In the genomic region with DNA sequence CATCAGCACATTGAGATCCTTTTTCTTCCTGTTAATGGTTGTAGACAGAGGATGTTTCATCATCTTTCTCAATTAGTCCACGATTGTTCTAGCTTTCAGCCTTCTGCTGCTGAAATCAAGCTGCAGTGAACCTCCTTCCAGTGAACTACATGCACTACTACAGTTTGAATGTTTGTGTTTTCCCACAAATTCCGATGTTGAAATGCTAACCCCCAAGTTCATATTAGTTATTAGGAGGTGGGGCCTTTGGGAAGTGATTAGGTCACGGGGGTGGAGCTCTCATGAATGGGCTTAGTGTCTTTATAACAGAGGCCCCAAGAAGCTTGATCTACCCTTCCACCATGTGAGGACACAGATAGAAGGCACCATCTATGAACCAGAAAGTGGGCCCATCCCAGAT, we compare ENCODE assay signal across 24 cellular contexts. TPM values are rescaled to one million over a fixed set of nuclear protein-coding genes. Genes with fewer than 3 reads are reported as not detected.
"Had no signal": no experiment of that assay in that cellular context is flagged by ENCODE, and none has a peak within 500 bp of the region (broad histone marks: within the 10 kb centered on the region; RNA-seq: fewer than 3 reads in every experiment).

No MANE protein-coding gene starts in this region.

- H3K9ac ChIP-seq: neural progenitor cell had no signal

- H3K27ac ChIP-seq: epithelial cell of prostate, esophagus muscularis mucosa, left ventricle myocardium inferior, lower lobe of right lung, neural progenitor cell, pancreas, tibial artery, upper lobe of left lung, uterus had no signal

- H3K4me3 ChIP-seq: esophagus muscularis mucosa, left ventricle myocardium inferior, lower lobe of right lung, neural progenitor cell, pancreas, tibial artery, upper lobe of left lung, uterus had no signal

- H3K36me3 Mint-ChIP-seq: immature natural killer cell; natural killer cell treated with Interleukin-12 subunit alpha and Interleukin-12 subunit beta and Interleukin-15 and Interleukin-18, amount 100 ng/mL, for 72 hours; neural progenitor cell; stimulated activated memory B cell treated with anti-CD40 and anti-IgM and Interleukin-4, amounts not matched to agents 10 μg/mL and 1 μg/mL and 100 μg/mL, for 72 hours had no signal

- DNase-seq: effector memory CD8-positive, alpha-beta T cell; foreskin fibroblast; immature natural killer cell; left cardiac atrium; left ventricle myocardium inferior; lower lobe of right lung; mesenchymal stem cell; midbrain; occipital lobe; pancreas; right cardiac atrium; stimulated activated CD4-positive, alpha-beta T cell treated with anti-CD3 and anti-CD28 coated beads, Interleukin-4, amount 100 ng/mL, for 24 hours; tibial artery; upper lobe of left lung; uterus had no signal

- H3K4me1 Mint-ChIP-seq: immature natural killer cell; stimulated activated memory B cell treated with anti-CD40 and anti-IgM and Interleukin-4, amounts not matched to agents 10 μg/mL and 1 μg/mL and 100 μg/mL, for 72 hours had no signal

- H3K4me1 ChIP-seq: left ventricle myocardium inferior, lower lobe of right lung, neural progenitor cell, pancreas, tibial artery, upper lobe of left lung, uterus had no signal

- H3K27me3 ChIP-seq: neural progenitor cell, pancreas, upper lobe of left lung, uterus had no signal

- H3K4me3 Mint-ChIP-seq: dendritic cell treated with granulocyte-macrophage colony-stimulating factor and Interleukin-4, amounts not matched to agents 40 ng/mL and 50 ng/mL, for 4 days; effector memory CD8-positive, alpha-beta T cell; immature natural killer cell; natural killer cell treated with Interleukin-12 subunit alpha and Interleukin-12 subunit beta and Interleukin-15 and Interleukin-18, amount 100 ng/mL, for 72 hours; neural progenitor cell; stimulated activated memory B cell treated with anti-CD40 and anti-IgM and Interleukin-4, amounts not matched to agents 10 μg/mL and 1 μg/mL and 100 μg/mL, for 72 hours; stimulated activated naive CD8-positive, alpha-beta T cell treated with anti-CD3 and anti-CD28 coated beads, Interleukin-15, Interleukin-2, amounts not matched to agents 100 ng/mL and 50 ng/mL, for 24 hours had no signal

- H3K36me3 ChIP-seq: esophagus muscularis mucosa, left ventricle myocardium inferior, lower lobe of right lung, neural progenitor cell, pancreas, tibial artery, upper lobe of left lung, uterus had no signal

- ATAC-seq: effector memory CD8-positive, alpha-beta T cell; left cardiac atrium; lower lobe of right lung; pancreas; right cardiac atrium; stimulated activated memory B cell treated with anti-CD40 and anti-IgM and Interleukin-4, amounts not matched to agents 10 μg/mL and 1 μg/mL and 100 μg/mL, for 72 hours had no signal

- H3K4me2 ChIP-seq: neural progenitor cell had no signal

- H3K27ac Mint-ChIP-seq: dendritic cell treated with granulocyte-macrophage colony-stimulating factor and Interleukin-4, amounts not matched to agents 40 ng/mL and 50 ng/mL, for 4 days; immature natural killer cell; natural killer cell treated with Interleukin-12 subunit alpha and Interleukin-12 subunit beta and Interleukin-15 and Interleukin-18, amount 100 ng/mL, for 72 hours; neural progenitor cell; progenitor cell of endocrine pancreas; stimulated activated memory B cell treated with anti-CD40 and anti-IgM and Interleukin-4, amounts not matched to agents 10 μg/mL and 1 μg/mL and 100 μg/mL, for 72 hours; stimulated activated naive CD8-positive, alpha-beta T cell treated with anti-CD3 and anti-CD28 coated beads, Interleukin-15, Interleukin-2, amounts not matched to agents 100 ng/mL and 50 ng/mL, for 24 hours had no signal

- H3K9me3 ChIP-seq: esophagus muscularis mucosa, left ventricle myocardium inferior, lower lobe of right lung, pancreas, tibial artery, upper lobe of left lung, uterus had no signal

- H2AFZ ChIP-seq: neural progenitor cell had no signal

- H3K9me3 Mint-ChIP-seq: dendritic cell treated with granulocyte-macrophage colony-stimulating factor and Interleukin-4, amounts not matched to agents 40 ng/mL and 50 ng/mL, for 4 days; effector memory CD8-positive, alpha-beta T cell; immature natural killer cell; natural killer cell treated with Interleukin-12 subunit alpha and Interleukin-12 subunit beta and Interleukin-15 and Interleukin-18, amount 100 ng/mL, for 72 hours; neural progenitor cell; stimulated activated memory B cell treated with anti-CD40 and anti-IgM and Interleukin-4, amounts not matched to agents 10 μg/mL and 1 μg/mL and 100 μg/mL, for 72 hours; stimulated activated naive CD8-positive, alpha-beta T cell treated with anti-CD3 and anti-CD28 coated beads, Interleukin-15, Interleukin-2, amounts not matched to agents 100 ng/mL and 50 ng/mL, for 24 hours had no signal

- H3K27me3 Mint-ChIP-seq: stimulated activated memory B cell treated with anti-CD40 and anti-IgM and Interleukin-4, amounts not matched to agents 10 μg/mL and 1 μg/mL and 100 μg/mL, for 72 hours had no signal

RNA-seq across cellular contexts. Expression of a gene that starts 32.9 kb away (rescaled TPM):
- total RNA-seq: lower lobe of right lung; natural killer cell treated with Interleukin-12 subunit alpha and Interleukin-12 subunit beta and Interleukin-15 and Interleukin-18, amount 100 ng/mL, for 72 hours had no signal
- polyA plus RNA-seq: immature natural killer cell, keratinocyte had no signal
